Comparison of ENCODE assay signal across 13 cellular contexts in genomic region chr6:71294121-71294523, GRCh38. TPM values are rescaled to one million over a fixed set of nuclear protein-coding genes. Genes with fewer than 3 reads are reported as not detected.
DNase-seq lines count a peak whose midpoint lies in the region; ATAC-seq, FAIRE-seq and TF ChIP-seq lines count a peak whose summit lies in the region.
"Had no signal": no experiment of that assay in that cellular context is flagged by ENCODE, and none has a peak within 500 bp of the region (broad histone marks: within the 10 kb centered on the region; RNA-seq: fewer than 3 reads in every experiment).

No MANE protein-coding gene starts in this region.

- WGBS in adrenal gland, 4 donors: 3 to 42% (median 19%) methylated on average over 1 of the region's 1 CpG
- WGBS in heart right ventricle, 2 donors: 32 to 44% methylated on average over 1 of the region's 1 CpG
- 29 to 67% methylated on average over 1 of the region's 1 CpG for WGBS in upper lobe of left lung, 2 donors

- no peak overlapping the region for H3K4me3 ChIP-seq in adrenal gland
- H3K4me3 ChIP-seq in heart right ventricle: no peak overlapping the region
- H3K4me3 ChIP-seq in upper lobe of left lung: no peak overlapping the region
- H3K4me3 ChIP-seq: testis had no signal

- TF ChIP-seq EP300 in upper lobe of left lung (IDR thresholded peaks at IDR 0.05): no peak

- ATAC-seq in heart right ventricle: peak in 5 of 8 donors; percentile 22 to 77 (median 46)
- peak; percentile 37 to 69 for ATAC-seq in upper lobe of left lung (ENCODE audit: low FRiP score in 2 of 2)
- ATAC-seq in GM21825 (IDR thresholded peaks at IDR 0.05; ENCODE audit: unreplicated experiment): no peak

- H3K36me3 ChIP-seq in adrenal gland (replicated peaks in 1 of 2) (no peaks in the 10 kb centered on the region), heart right ventricle (peaks cover 0 to 63% (median 9%) of the 10 kb centered on the region in 9 donors), upper lobe of left lung (peaks cover 0 to 28% (median 0%) of the 10 kb centered on the region in 4 donors)

- H3K4me1 ChIP-seq in adrenal gland (replicated peaks in 1 of 2): peaks cover 5 to 12% of the 10 kb centered on the region in 2 donors
- peaks cover 0 to 49% (median 31%) of the 10 kb centered on the region in 9 donors for H3K4me1 ChIP-seq in heart right ventricle
- H3K4me1 ChIP-seq in upper lobe of left lung: peaks cover 18 to 35% (median 29%) of the 10 kb centered on the region in 4 donors
- H3K4me1 ChIP-seq: testis had no signal

- peak overlapping the region in 1 of 5 donors; percentile 39 for H3K27ac ChIP-seq in adrenal gland
- peak overlapping the region in 2 of 10 donors; percentile 16 to 17 for H3K27ac ChIP-seq in heart right ventricle
- no peak overlapping the region for H3K27ac ChIP-seq in upper lobe of left lung
- H3K27ac ChIP-seq: 22Rv1, testis had no signal

- TF ChIP-seq POLR2A in adrenal gland (IDR thresholded peaks at IDR 0.05) (no peak), upper lobe of left lung (IDR thresholded peaks at IDR 0.05) (no peak), GM12891 (IDR thresholded peaks at IDR 0.05; ENCODE audit: low read depth, low read length) (no peak)

- no peak for FAIRE-seq in GM12891 (lab: Jason Lieb, UNC)

- intact Hi-C loops in adrenal gland (cut with DNase I) (no loop called here), heart right ventricle (cut with DNase I) (loop anchor here in 2 of 10 donors (5.0 kb wide), 2 partner anchors 43 to 53 kb away; no protein-coding TSS in a partner anchor)

- TF ChIP-seq CTCF in adrenal gland (IDR thresholded peaks at IDR 0.05) (no peak), heart right ventricle (IDR thresholded peaks at IDR 0.05) (no peak), upper lobe of left lung (IDR thresholded peaks at IDR 0.05) (no peak)

- no peaks in the 10 kb centered on the region for H3K27me3 ChIP-seq in adrenal gland
- no peaks in the 10 kb centered on the region for H3K27me3 ChIP-seq in heart right ventricle
- no peaks in the 10 kb centered on the region for H3K27me3 ChIP-seq in upper lobe of left lung
- H3K27me3 ChIP-seq: testis had no signal

- DNase-seq in DMS53 (lab: John Stamatoyannopoulos, UW) (peak; percentile 17), DMS53 treated with DMSO at 0.1 percent for 48 hours (lab: John Stamatoyannopoulos, UW; ENCODE audit: unreplicated experiment) (no peak), adrenal gland (peak in 5 of 7 donors; percentile 16 to 51 (median 23)), heart right ventricle (no peak), upper lobe of left lung (peak in 1 of 2 donors; percentile 32), GM12891 (ENCODE audit: insufficient read length, low spot score) (no peak), NCI-H345 treated with DMSO at 0.1 percent for 48 hours (lab: John Stamatoyannopoulos, UW; ENCODE audit: unreplicated experiment) (no peak)
- DNase-seq: erythroblast, midbrain, MM.1S, testis had no signal

- H3K9me3 ChIP-seq in adrenal gland (replicated peaks in 1 of 3): no peaks in the 10 kb centered on the region
- no peaks in the 10 kb centered on the region for H3K9me3 ChIP-seq in heart right ventricle
- H3K9me3 ChIP-seq in upper lobe of left lung: no peaks in the 10 kb centered on the region
- H3K9me3 ChIP-seq: testis had no signal

TF ChIP-seq in GM12891, 5 proteins besides CTCF, POLR2A, EP300 and RAD21:
- TF ChIP-seq SPI1 (IDR thresholded peaks at IDR 0.05; ENCODE audit: low read depth, low read length) (no peak), POU2F2 (IDR thresholded peaks at IDR 0.05; ENCODE audit: low read depth, low read length) (no peak), POLR2AphosphoS5 (IDR thresholded peaks at IDR 0.05; ENCODE audit: low read depth, low read length) (no peak), TAF1 (IDR thresholded peaks at IDR 0.05; ENCODE audit: low read depth, low read length) (no peak), PAX5 (IDR thresholded peaks at IDR 0.05; ENCODE audit: insufficient read depth, low read length, severe bottlenecking) (no peak)

RNA-seq across cellular contexts. Expression of gene OGFRL1, which starts 5.5 kb away (rescaled TPM):
- total RNA-seq in adrenal gland: 10 to 100 TPM; 12.4 to 33.4 (median 14.2) TPM
- 10 to 100 TPM in 1 of 3 donors, 1 to 10 TPM in 2; 5.3 to 17.2 (median 8.3) TPM for polyA plus RNA-seq in adrenal gland
- 10 to 100 TPM in 4 of 10 donors, 1 to 10 TPM in 6; 5.3 to 12.9 (median 9.1) TPM for total RNA-seq in heart right ventricle
- 1 to 10 TPM; 2.4 to 6.6 TPM for polyA plus RNA-seq in heart right ventricle
- total RNA-seq in upper lobe of left lung: 10 to 100 TPM; 11.5 to 36.1 (median 22.0) TPM
- 0.19 TPM for polyA plus RNA-seq in GM12891 (2012; ENCODE audit: low read depth, missing spikeins)

Comparison
In these comparisons a context has a peak if more than half of its experiments do, and no peak if none do; other contexts are left out.
1. DNase-seq: peak in DMS53 (single experiment) and adrenal gland (5 of 7); none in DMS53 treated with DMSO at 0.1 percent for 48 hours (single experiment), heart right ventricle (0 of 2), GM12891 (single experiment) and NCI-H345 treated with DMSO at 0.1 percent for 48 hours (single experiment).